ENCODE assay signal across 1 cellular context in the genomic region with DNA sequence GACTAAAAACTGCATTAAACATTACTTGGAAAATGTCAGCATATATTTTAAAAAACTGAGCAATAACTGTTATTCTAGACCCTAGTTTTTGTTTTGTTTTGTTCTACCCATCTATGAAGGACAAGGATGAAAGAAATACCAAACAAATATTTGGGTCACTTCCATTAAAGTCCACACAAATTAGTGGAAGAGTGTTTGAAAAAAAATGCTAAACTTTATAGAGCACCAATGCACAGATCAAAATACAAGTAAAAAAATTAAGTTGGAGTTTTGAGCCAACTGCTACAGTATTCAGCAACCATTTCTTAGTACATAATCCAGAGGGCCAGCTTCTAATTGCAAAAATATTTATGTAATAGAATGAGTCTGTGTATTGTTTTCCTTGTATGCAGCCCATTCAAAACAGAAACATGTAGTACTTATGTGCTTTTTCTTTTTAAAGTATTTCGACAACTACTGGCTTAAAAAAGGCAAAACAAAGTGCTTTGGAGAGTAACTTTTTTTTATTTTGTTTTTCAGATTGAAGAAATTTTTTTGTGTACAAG.
TF ChIP-seq lines count a peak whose summit lies in the region.

No MANE protein-coding gene starts in this region.

TF ChIP-seq in SK-N-SH, 30 proteins besides CTCF, POLR2A, EP300 and RAD21 (continued from another document):
- TF ChIP-seq, protein P1, sequence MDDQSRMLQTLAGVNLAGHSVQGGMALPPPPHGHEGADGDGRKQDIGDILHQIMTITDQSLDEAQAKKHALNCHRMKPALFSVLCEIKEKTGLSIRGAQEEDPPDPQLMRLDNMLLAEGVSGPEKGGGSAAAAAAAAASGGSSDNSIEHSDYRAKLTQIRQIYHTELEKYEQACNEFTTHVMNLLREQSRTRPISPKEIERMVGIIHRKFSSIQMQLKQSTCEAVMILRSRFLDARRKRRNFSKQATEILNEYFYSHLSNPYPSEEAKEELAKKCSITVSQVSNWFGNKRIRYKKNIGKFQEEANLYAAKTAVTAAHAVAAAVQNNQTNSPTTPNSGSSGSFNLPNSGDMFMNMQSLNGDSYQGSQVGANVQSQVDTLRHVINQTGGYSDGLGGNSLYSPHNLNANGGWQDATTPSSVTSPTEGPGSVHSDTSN (IDR thresholded peaks at IDR 0.05) = no peak
- TF ChIP-seq POLR2AphosphoS5 (IDR thresholded peaks at IDR 0.05; ENCODE audit: low read depth, low read length) (no peak), GATA2 (CRISPR knock-in tag; IDR thresholded peaks at IDR 0.05) (no peak), MEF2A (IDR thresholded peaks at IDR 0.05; ENCODE audit: borderline replicate concordance, low read depth) (no peak), SIN3A (IDR thresholded peaks at IDR 0.05; ENCODE audit: borderline replicate concordance, low read depth, low read length) (no peak), RCOR1 (IDR thresholded peaks at IDR 0.05; ENCODE audit: low read length) (no peak), GABPA (IDR thresholded peaks at IDR 0.05; ENCODE audit: low read depth) (no peak)
TF ChIP-seq in SK-N-SH: peak in this region for 0.
